ENCODE assay signal across 11 cellular contexts in the genomic region with DNA sequence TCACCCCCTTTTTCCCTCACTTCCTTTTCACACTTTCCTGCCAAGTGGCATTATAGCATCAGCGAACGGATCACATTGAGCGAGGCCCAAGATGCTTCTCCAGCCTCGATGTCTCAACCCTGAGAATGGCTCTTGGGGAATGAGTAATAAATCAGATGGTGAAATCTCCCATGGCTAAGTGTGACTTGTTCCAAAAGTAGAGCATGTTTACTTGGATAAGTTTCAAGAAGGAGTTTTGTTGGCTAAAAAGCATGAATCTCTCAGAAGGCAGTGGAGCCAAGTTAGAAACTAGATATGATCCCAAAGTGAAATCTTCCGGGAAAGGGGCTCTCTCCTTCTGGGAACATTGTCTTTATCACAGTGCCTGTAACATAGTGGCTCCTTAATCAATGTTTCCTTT.
DNase-seq lines count a peak whose midpoint lies in the region; ATAC-seq and TF ChIP-seq lines count a peak whose summit lies in the region.
"Had no signal": no experiment of that assay in that cellular context is flagged by ENCODE, and none has a peak within 500 bp of the region (broad histone marks: within the 10 kb centered on the region; RNA-seq: fewer than 3 reads in every experiment).

No MANE protein-coding gene starts in this region.

- no peak overlapping the region for H3K56ac ChIP-seq in H9 (ENCODE audit: insufficient read length, low read depth, low read length)

- CTCF ChIA-PET in MCF 10A (lab: Yijun Ruan, JAX): no interaction called here

- peaks cover 35% of the 10 kb centered on the region for H3K4me1 Mint-ChIP-seq in MCF 10A (ENCODE audit: insufficient read depth, unreplicated experiment)
- peaks cover 6 to 21% of the 10 kb centered on the region in 2 experiments for H3K4me1 Mint-ChIP-seq in H9

- H3K9me3 ChIP-seq in lower lobe of right lung (no peaks in the 10 kb centered on the region), uterus (no peaks in the 10 kb centered on the region), H9 (ENCODE audit: control insufficient read depth, low read depth, low read length) (no peaks in the 10 kb centered on the region)

- no peak overlapping the region for H3K9ac ChIP-seq in H9 (ENCODE audit: extremely low read depth, insufficient read length, low read length)

- H3K27me3 ChIP-seq in lower lobe of right lung (ENCODE audit: low read depth) (no peaks in the 10 kb centered on the region), uterus (no peaks in the 10 kb centered on the region), H9 (ENCODE audit: insufficient read depth, low read length) (no peaks in the 10 kb centered on the region)

- H3K4me1 ChIP-seq in lower lobe of right lung (peaks cover 22% of the 10 kb centered on the region), uterus (peaks cover 0 to 4% of the 10 kb centered on the region in 2 donors), H9 (ENCODE audit: insufficient read depth, low read length) (no peaks in the 10 kb centered on the region)

- H2BK12ac ChIP-seq in H9 (ENCODE audit: insufficient read length, low read depth, low read length): no peak overlapping the region

- no peak overlapping the region for H2AFZ ChIP-seq in H9 (ENCODE audit: low read length)

- no peak overlapping the region for H4K91ac ChIP-seq in H9 (ENCODE audit: insufficient read length, low read depth, low read length)

- BruUV-seq in MCF 10A (replicated peaks; lab: Mats Ljungman, UMichigan): TSS peak; percentile 22

- POLR2A ChIA-PET in MCF 10A (lab: Yijun Ruan, JAX): interaction anchor here (0.7 to 8.3 kb wide), 5 partner anchors 9 to 428 kb away, joined by 4 to 88 read pairs (median 9); no protein-coding TSS in a partner anchor

- H3K79me1 ChIP-seq in H9 (ENCODE audit: insufficient read depth, low read depth, low read length, poor library complexity, severe bottlenecking): no peaks in the 10 kb centered on the region

- no peak overlapping the region for H3T11ph ChIP-seq in H9 (ENCODE audit: low read length)

- peak overlapping the region; percentile 60 for H3K4me3 Mint-ChIP-seq in MCF 10A (ENCODE audit: unreplicated experiment)
- no peak overlapping the region for H3K4me3 Mint-ChIP-seq in H9
- H3K4me3 Mint-ChIP-seq: CD4-positive, alpha-beta T cell had no signal

- no peaks in the 10 kb centered on the region for H3K79me2 ChIP-seq in H9 (ENCODE audit: insufficient read depth, low read length)

- no peak overlapping the region for H4K5ac ChIP-seq in H9 (ENCODE audit: insufficient read length, low read depth, low read length)

- no peak overlapping the region for H2BK5ac ChIP-seq in H9 (ENCODE audit: insufficient read length, low read length)

- no peak overlapping the region for H2AK5ac ChIP-seq in H9 (ENCODE audit: insufficient read length, low read length)

- ATAC-seq in Right ventricle myocardium inferior (peak; percentile 85), lower lobe of right lung (peak; percentile 57 to 69), GM18861 (IDR thresholded peaks at IDR 0.05; ENCODE audit: unreplicated experiment) (no peak)
- ATAC-seq: left colon had no signal

- no peak overlapping the region for H3K14ac ChIP-seq in H9 (ENCODE audit: insufficient read depth, low read length)

- TF ChIP-seq CTCF in MCF 10A (IDR thresholded peaks at IDR 0.05; ENCODE audit: unreplicated experiment): no peak
- no peak for TF ChIP-seq CTCF in lower lobe of right lung (IDR thresholded peaks at IDR 0.05)
- TF ChIP-seq CTCF in uterus (IDR thresholded peaks at IDR 0.05): no peak
- TF ChIP-seq CTCF in H9 (conservative IDR thresholded peaks at IDR 0.05): no peak

- TF ChIP-seq POLR2A in uterus (IDR thresholded peaks at IDR 0.05): no peak

- H3K27ac ChIP-seq in lower lobe of right lung (peak overlapping the region; percentile 1), uterus (peak overlapping the region; percentile 68 to 78), H9 (ENCODE audit: insufficient read length, low read depth, low read length) (no peak overlapping the region)

- no peak overlapping the region for H3K18ac ChIP-seq in H9 (ENCODE audit: insufficient read length, low read depth, low read length)

- no peak overlapping the region for H3K23ac ChIP-seq in H9 (ENCODE audit: insufficient read length, low read depth, low read length)

- H3K4me2 ChIP-seq in H9 (ENCODE audit: insufficient read depth, insufficient read length, low read length): no peak overlapping the region

- H3K9me3 Mint-ChIP-seq in MCF 10A (ENCODE audit: unreplicated experiment): no peaks in the 10 kb centered on the region
- no peaks in the 10 kb centered on the region for H3K9me3 Mint-ChIP-seq in H9

- H2BK120ac ChIP-seq in H9 (ENCODE audit: low read depth, low read length, poor library complexity, severe bottlenecking): no peak overlapping the region

- no peaks in the 10 kb centered on the region for H3K36me3 ChIP-seq in lower lobe of right lung
- no peaks in the 10 kb centered on the region for H3K36me3 ChIP-seq in uterus

- H3K4me3 ChIP-seq in lower lobe of right lung (no peak overlapping the region), uterus (no peak overlapping the region)

- H3K36me3 Mint-ChIP-seq in MCF 10A (ENCODE audit: insufficient read depth, unreplicated experiment): peaks cover 15% of the 10 kb centered on the region
- no peaks in the 10 kb centered on the region for H3K36me3 Mint-ChIP-seq in H9 (ENCODE audit: insufficient read depth in 1 of 3, low read depth in 3 of 3)

- H3K23me2 ChIP-seq in H9 (ENCODE audit: insufficient read length, low read depth, low read length, poor library complexity, severe bottlenecking): no peaks in the 10 kb centered on the region

- H3K27me3 Mint-ChIP-seq in MCF 10A (ENCODE audit: insufficient read depth, unreplicated experiment) (no peaks in the 10 kb centered on the region), H9 (ENCODE audit: low read depth) (no peaks in the 10 kb centered on the region)
- H3K27me3 Mint-ChIP-seq: CD4-positive, alpha-beta T cell had no signal

- no peak overlapping the region for H4K8ac ChIP-seq in H9 (replicated peaks; ENCODE audit: insufficient read length, low read depth, low read length)

- H2BK20ac ChIP-seq in H9 (ENCODE audit: low read depth, low read length, poor library complexity, severe bottlenecking): no peak overlapping the region

- intact Hi-C loops in Right ventricle myocardium inferior (cut with DNase I) (loop anchor here (5.0 kb wide), 2 partner anchors 92 to 317 kb away; partner anchors contain the start of gene CAMK2D), cardiac septum (cut with DNase I) (loop anchor here (2.0 to 5.0 kb wide), 2 partner anchors 24 to 317 kb away; partner anchors contain the start of gene CAMK2D), MCF 10A (cut with micrococcal nuclease) (loop anchor here (2.0 kb wide), 2 partner anchors 30 to 316 kb away; partner anchors contain the start of gene CAMK2D), lower lobe of right lung (cut with DNase I) (no loop called here), uterus (cut with DNase I; ENCODE audit: low total_unique reads) (no loop called here)

- DNase-seq in Right ventricle myocardium inferior (ENCODE audit: missing footprints) (peak; percentile 65), cardiac septum (ENCODE audit: low spot score) (no peak), MCF 10A (ENCODE audit: unreplicated experiment) (peak; percentile 99), lower lobe of right lung (no peak), uterus (peak; percentile 70 to 78), H9 (no peak)
- DNase-seq in activated CD4-positive, CD25-positive, alpha-beta regulatory T cell (lab: John Stamatoyannopoulos, UW): no peak
- DNase-seq: activated naive CD4-positive, alpha-beta T cell treated with Interleukin-2 at 50 U/mL for 16 hours; CD4-positive, alpha-beta T cell; left colon had no signal

- no peak overlapping the region for H2BK15ac ChIP-seq in H9 (ENCODE audit: low read depth, low read length)

- no CpG with 5 or more reads among the region's 5 CpGs for WGBS in H9 (ENCODE audit: extremely low coverage, insufficient read length, low lambda C conversion rate)

- no peak overlapping the region for H3K4ac ChIP-seq in H9 (ENCODE audit: low read depth, low read length)

- H3K27ac Mint-ChIP-seq in MCF 10A (ENCODE audit: low read depth, unreplicated experiment): no peak overlapping the region
- H3K27ac Mint-ChIP-seq in H9: peak overlapping the region in 1 of 3 experiments; percentile 4; a peak in 2 of 7 replicates
- H3K27ac Mint-ChIP-seq: CD4-positive, alpha-beta T cell had no signal

- H4K20me1 ChIP-seq in H9 (ENCODE audit: control insufficient read depth, insufficient read depth, insufficient read length): no peaks in the 10 kb centered on the region

Comparison
In these comparisons a context has a peak if more than half of its experiments do, and no peak if none do; other contexts are left out.
1. DNase-seq: peak in Right ventricle myocardium inferior (single experiment), MCF 10A (single experiment) and uterus (2 of 2); none in cardiac septum (single experiment), lower lobe of right lung (single experiment), activated CD4-positive, CD25-positive, alpha-beta regulatory T cell (0 of 4) and H9 (single experiment).
2. intact Hi-C loops: an anchor here in Right ventricle myocardium inferior (5.0 kb wide), cardiac septum (2.0 to 5.0 kb wide) and MCF 10A (2.0 kb wide); none called in lower lobe of right lung and uterus.